1 cellular context compared by ENCODE assay signal in genomic region chr3:69240651-69241578, GRCh38.
TF ChIP-seq lines count a peak whose summit lies in the region.

No MANE protein-coding gene starts in this region.

TF ChIP-seq in K562, 482 proteins besides CTCF, POLR2A, EP300 and RAD21 (continued from another document):
- no peak for TF ChIP-seq ZHX1 (conservative IDR thresholded peaks at IDR 0.05; ENCODE audit: low read length)
